1 cellular context compared by ENCODE assay signal in genomic region chr15:72685925-72686794, GRCh38.
TF ChIP-seq lines count a peak whose summit lies in the region.

A gene with protein sequence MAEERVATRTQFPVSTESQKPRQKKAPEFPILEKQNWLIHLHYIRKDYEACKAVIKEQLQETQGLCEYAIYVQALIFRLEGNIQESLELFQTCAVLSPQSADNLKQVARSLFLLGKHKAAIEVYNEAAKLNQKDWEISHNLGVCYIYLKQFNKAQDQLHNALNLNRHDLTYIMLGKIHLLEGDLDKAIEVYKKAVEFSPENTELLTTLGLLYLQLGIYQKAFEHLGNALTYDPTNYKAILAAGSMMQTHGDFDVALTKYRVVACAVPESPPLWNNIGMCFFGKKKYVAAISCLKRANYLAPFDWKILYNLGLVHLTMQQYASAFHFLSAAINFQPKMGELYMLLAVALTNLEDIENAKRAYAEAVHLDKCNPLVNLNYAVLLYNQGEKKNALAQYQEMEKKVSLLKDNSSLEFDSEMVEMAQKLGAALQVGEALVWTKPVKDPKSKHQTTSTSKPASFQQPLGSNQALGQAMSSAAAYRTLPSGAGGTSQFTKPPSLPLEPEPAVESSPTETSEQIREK (plus strand): TSS chr15:72686207. CDS start chr15:72686228, 21 bp downstream.
Gene HIGD2B, minus strand, starts transcription at chr15:72686182. Its CDS starts 9,808 bp downstream, at chr15:72676374.

TF ChIP-seq in K562, 482 proteins besides CTCF, POLR2A, EP300 and RAD21 (continued from another document and continues in another):
- TF ChIP-seq, protein P1, sequence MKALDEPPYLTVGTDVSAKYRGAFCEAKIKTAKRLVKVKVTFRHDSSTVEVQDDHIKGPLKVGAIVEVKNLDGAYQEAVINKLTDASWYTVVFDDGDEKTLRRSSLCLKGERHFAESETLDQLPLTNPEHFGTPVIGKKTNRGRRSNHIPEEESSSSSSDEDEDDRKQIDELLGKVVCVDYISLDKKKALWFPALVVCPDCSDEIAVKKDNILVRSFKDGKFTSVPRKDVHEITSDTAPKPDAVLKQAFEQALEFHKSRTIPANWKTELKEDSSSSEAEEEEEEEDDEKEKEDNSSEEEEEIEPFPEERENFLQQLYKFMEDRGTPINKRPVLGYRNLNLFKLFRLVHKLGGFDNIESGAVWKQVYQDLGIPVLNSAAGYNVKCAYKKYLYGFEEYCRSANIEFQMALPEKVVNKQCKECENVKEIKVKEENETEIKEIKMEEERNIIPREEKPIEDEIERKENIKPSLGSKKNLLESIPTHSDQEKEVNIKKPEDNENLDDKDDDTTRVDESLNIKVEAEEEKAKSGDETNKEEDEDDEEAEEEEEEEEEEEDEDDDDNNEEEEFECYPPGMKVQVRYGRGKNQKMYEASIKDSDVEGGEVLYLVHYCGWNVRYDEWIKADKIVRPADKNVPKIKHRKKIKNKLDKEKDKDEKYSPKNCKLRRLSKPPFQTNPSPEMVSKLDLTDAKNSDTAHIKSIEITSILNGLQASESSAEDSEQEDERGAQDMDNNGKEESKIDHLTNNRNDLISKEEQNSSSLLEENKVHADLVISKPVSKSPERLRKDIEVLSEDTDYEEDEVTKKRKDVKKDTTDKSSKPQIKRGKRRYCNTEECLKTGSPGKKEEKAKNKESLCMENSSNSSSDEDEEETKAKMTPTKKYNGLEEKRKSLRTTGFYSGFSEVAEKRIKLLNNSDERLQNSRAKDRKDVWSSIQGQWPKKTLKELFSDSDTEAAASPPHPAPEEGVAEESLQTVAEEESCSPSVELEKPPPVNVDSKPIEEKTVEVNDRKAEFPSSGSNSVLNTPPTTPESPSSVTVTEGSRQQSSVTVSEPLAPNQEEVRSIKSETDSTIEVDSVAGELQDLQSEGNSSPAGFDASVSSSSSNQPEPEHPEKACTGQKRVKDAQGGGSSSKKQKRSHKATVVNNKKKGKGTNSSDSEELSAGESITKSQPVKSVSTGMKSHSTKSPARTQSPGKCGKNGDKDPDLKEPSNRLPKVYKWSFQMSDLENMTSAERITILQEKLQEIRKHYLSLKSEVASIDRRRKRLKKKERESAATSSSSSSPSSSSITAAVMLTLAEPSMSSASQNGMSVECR (CRISPR knock-in tag; IDR thresholded peaks at IDR 0.05): no peak; the same call in 1 of the 2 replicates
- TF ChIP-seq ZFP30 (CRISPR knock-in tag; IDR thresholded peaks at IDR 0.05; ENCODE audit: borderline replicate concordance) (no peak), SRSF7 (optimal IDR thresholded peaks at IDR 0.05; ENCODE audit: low read depth, low read length) (no peak), GTF2A2 (tag; IDR thresholded peaks at IDR 0.05) (no peak), TFAP4 (CRISPR knock-in tag; IDR thresholded peaks at IDR 0.05; ENCODE audit: borderline replicate concordance) (peak; percentile 72; the same call in 1 of the 2 replicates), KLF6 (CRISPR knock-in tag; IDR thresholded peaks at IDR 0.05; ENCODE audit: borderline replicate concordance) (no peak), ZBTB12 (CRISPR knock-in tag; IDR thresholded peaks at IDR 0.05) (no peak), SIX5 (IDR thresholded peaks at IDR 0.05; ENCODE audit: borderline replicate concordance in 1 of 2, insufficient read depth in 1 of 2, low read depth in 1 of 2, low read length in 2 of 2) (no peak), MAFG (tag; conservative IDR thresholded peaks at IDR 0.05) (no peak), BCLAF1 (IDR thresholded peaks at IDR 0.05; ENCODE audit: borderline replicate concordance in 1 of 2, control insufficient read depth in 1 of 2, low read depth in 2 of 2, low read length in 1 of 2) (peak; percentile 7 to 34; a peak in 1 of 4 replicates), MTA1 (IDR thresholded peaks at IDR 0.05; ENCODE audit: borderline replicate concordance) (no peak), SMAD1 (IDR thresholded peaks at IDR 0.05; ENCODE audit: low read depth, low read length, partially characterized antibody) (peak; percentile 36), HDAC3 (IDR thresholded peaks at IDR 0.05; ENCODE audit: borderline replicate concordance, partially characterized antibody) (no peak), RBM39 (optimal IDR thresholded peaks at IDR 0.05; ENCODE audit: low read depth, low read length) (no peak), KDM4B (IDR thresholded peaks at IDR 0.05; ENCODE audit: borderline replicate concordance in 2 of 2, low read depth in 1 of 2) (no peak; a peak in 1 of 4 replicates), SMC3 (conservative IDR thresholded peaks at IDR 0.05; ENCODE audit: insufficient read depth, low read depth, low read length) (no peak), MNT (conservative IDR thresholded peaks at IDR 0.05) (peak; percentile 51 to 70; a peak in 2 of 4 replicates), ZNF324 (CRISPR knock-in tag; IDR thresholded peaks at IDR 0.05) (0 out of 2 replicates have a peak, but pooled peaks have one; percentile 6), GATAD2A (IDR thresholded peaks at IDR 0.05) (no peak), ZNF174 (CRISPR knock-in tag; IDR thresholded peaks at IDR 0.05) (no peak), PCBP1 (IDR thresholded peaks at IDR 0.05; ENCODE audit: low read depth, low read length, poor library complexity, severe bottlenecking) (no peak), E2F6 (IDR thresholded peaks at IDR 0.05; ENCODE audit: borderline replicate concordance in 1 of 2, extremely low read depth in 1 of 2, insufficient read depth in 1 of 2, insufficient read length in 1 of 2, low read depth in 1 of 2, low read length in 1 of 2, poor library complexity in 1 of 2, severe bottlenecking in 1 of 2) (peak; percentile 55 to 68), ZFX (CRISPR knock-in tag; IDR thresholded peaks at IDR 0.05) (peak; percentile 86), MIER1 (IDR thresholded peaks at IDR 0.05; ENCODE audit: low read depth) (no peak), SNAPC5 (CRISPR knock-in tag; IDR thresholded peaks at IDR 0.05) (no peak), JUND (IDR thresholded peaks at IDR 0.05; ENCODE audit: borderline replicate concordance, low read depth, low read length) (peak; percentile 60), JUND (tag; IDR thresholded peaks at IDR 0.05; ENCODE audit: borderline replicate concordance, low read depth, low read length) (0 out of 3 replicates have a peak, but pooled peaks have one; percentile 6), NR2C1 (IDR thresholded peaks at IDR 0.05) (peak; percentile 84), NR2C1 (tag; IDR thresholded peaks at IDR 0.05) (peak; percentile 85), ZNF584 (CRISPR knock-in tag; IDR thresholded peaks at IDR 0.05; ENCODE audit: low read depth) (no peak), ZKSCAN3 (CRISPR knock-in tag; IDR thresholded peaks at IDR 0.05) (no peak), KAT8 (IDR thresholded peaks at IDR 0.05; ENCODE audit: low read depth) (no peak), HDAC2 (IDR thresholded peaks at IDR 0.05) (no peak; the same call in 1 of the 2 replicates), ZNF384 (IDR thresholded peaks at IDR 0.05; ENCODE audit: low read depth, low read length) (no peak), ZNF707 (CRISPR knock-in tag; conservative IDR thresholded peaks at IDR 0.05) (no peak), KLF16 (IDR thresholded peaks at IDR 0.05) (no peak)
- TF ChIP-seq, protein P2, sequence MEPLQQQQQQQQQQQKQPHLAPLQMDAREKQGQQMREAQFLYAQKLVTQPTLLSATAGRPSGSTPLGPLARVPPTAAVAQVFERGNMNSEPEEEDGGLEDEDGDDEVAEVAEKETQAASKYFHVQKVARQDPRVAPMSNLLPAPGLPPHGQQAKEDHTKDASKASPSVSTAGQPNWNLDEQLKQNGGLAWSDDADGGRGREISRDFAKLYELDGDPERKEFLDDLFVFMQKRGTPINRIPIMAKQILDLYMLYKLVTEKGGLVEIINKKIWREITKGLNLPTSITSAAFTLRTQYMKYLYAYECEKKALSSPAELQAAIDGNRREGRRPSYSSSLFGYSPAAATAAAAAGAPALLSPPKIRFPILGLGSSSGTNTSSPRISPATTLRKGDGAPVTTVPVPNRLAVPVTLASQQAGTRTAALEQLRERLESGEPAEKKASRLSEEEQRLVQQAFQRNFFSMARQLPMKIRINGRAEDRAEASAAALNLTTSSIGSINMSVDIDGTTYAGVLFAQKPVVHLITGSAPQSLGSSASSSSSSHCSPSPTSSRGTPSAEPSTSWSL (CRISPR knock-in tag; IDR thresholded peaks at IDR 0.05; ENCODE audit: borderline replicate concordance): no peak
- TF ChIP-seq, protein P3, sequence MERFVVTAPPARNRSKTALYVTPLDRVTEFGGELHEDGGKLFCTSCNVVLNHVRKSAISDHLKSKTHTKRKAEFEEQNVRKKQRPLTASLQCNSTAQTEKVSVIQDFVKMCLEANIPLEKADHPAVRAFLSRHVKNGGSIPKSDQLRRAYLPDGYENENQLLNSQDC (CRISPR knock-in tag; IDR thresholded peaks at IDR 0.05): no peak
- TF ChIP-seq, protein P4, sequence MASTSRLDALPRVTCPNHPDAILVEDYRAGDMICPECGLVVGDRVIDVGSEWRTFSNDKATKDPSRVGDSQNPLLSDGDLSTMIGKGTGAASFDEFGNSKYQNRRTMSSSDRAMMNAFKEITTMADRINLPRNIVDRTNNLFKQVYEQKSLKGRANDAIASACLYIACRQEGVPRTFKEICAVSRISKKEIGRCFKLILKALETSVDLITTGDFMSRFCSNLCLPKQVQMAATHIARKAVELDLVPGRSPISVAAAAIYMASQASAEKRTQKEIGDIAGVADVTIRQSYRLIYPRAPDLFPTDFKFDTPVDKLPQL (IDR thresholded peaks at IDR 0.05; ENCODE audit: extremely low read depth, insufficient read length): no peak
- TF ChIP-seq, protein P5, sequence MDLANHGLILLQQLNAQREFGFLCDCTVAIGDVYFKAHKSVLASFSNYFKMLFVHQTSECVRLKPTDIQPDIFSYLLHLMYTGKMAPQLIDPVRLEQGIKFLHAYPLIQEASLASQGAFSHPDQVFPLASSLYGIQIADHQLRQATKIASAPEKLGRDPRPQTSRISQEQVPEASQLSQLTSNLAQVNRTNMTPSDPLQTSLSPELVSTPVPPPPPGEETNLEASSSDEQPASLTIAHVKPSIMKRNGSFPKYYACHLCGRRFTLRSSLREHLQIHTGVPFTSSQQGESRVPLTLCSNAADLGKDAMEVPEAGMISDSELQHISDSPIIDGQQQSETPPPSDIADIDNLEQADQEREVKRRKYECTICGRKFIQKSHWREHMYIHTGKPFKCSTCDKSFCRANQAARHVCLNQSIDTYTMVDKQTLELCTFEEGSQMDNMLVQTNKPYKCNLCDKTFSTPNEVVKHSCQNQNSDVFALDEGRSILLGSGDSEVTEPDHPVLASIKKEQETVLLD (IDR thresholded peaks at IDR 0.05): no peak
